Comparison of ENCODE assay signal across 33 cellular contexts in genomic region chr20:33744181-33744580, GRCh38.
"Had no signal": no experiment of that assay in that cellular context is flagged by ENCODE, and none has a peak within 500 bp of the region (broad histone marks: within the 10 kb centered on the region; RNA-seq: fewer than 3 reads in every experiment).

No MANE protein-coding gene starts in this region.

- H3K9me3 Mint-ChIP-seq: activated CD4-positive, alpha-beta memory T cell treated with anti-CD3 and anti-CD28 coated beads, Interleukin-2, amount 10 ng/mL, durations not matched to agents 7 days and 5 days; activated CD4-positive, alpha-beta T cell treated with anti-CD3 and anti-CD28 coated beads, Interleukin-2, amount 10 ng/mL, durations not matched to agents 7 days and 5 days; activated naive CD8-positive, alpha-beta T cell treated with anti-CD3 and anti-CD28 coated beads, Interleukin-2, amount 50 U/mL, for 24 hours; activated T-cell treated with anti-CD3 and anti-CD28 coated beads, Interleukin-2, amount 50 U/mL, for 24 hours; activated T-cell treated with anti-CD3 and anti-CD28 coated beads, Interleukin-2, amount 50 U/mL, for 72 hours; dendritic cell treated with granulocyte-macrophage colony-stimulating factor and Interleukin-4, amounts not matched to agents 40 ng/mL and 50 ng/mL, for 4 days had no signal

- H3K27ac Mint-ChIP-seq: activated CD4-positive, alpha-beta memory T cell treated with anti-CD3 and anti-CD28 coated beads, Interleukin-2, amount 10 ng/mL, durations not matched to agents 7 days and 5 days; activated CD4-positive, alpha-beta T cell treated with anti-CD3 and anti-CD28 coated beads, Interleukin-2, amount 10 ng/mL, durations not matched to agents 7 days and 5 days; activated naive CD8-positive, alpha-beta T cell treated with anti-CD3 and anti-CD28 coated beads for 36 hours; activated naive CD8-positive, alpha-beta T cell treated with anti-CD3 and anti-CD28 coated beads, Interleukin-2, amount 50 U/mL, for 24 hours; activated T-cell treated with anti-CD3 and anti-CD28 coated beads, Interleukin-2, amount 50 U/mL, for 24 hours; activated T-cell treated with anti-CD3 and anti-CD28 coated beads, Interleukin-2, amount 50 U/mL, for 72 hours; dendritic cell treated with granulocyte-macrophage colony-stimulating factor and Interleukin-4, amounts not matched to agents 40 ng/mL and 50 ng/mL, for 4 days; endodermal cell; WTC11 had no signal

- H3K27me3 ChIP-seq: adrenal gland, body of pancreas, cardiac muscle cell, dorsolateral prefrontal cortex had no signal

- H3K27me3 Mint-ChIP-seq: activated CD4-positive, alpha-beta memory T cell treated with anti-CD3 and anti-CD28 coated beads, Interleukin-2, amount 10 ng/mL, durations not matched to agents 7 days and 5 days; activated CD4-positive, alpha-beta T cell treated with anti-CD3 and anti-CD28 coated beads, Interleukin-2, amount 10 ng/mL, durations not matched to agents 7 days and 5 days; activated naive CD8-positive, alpha-beta T cell treated with anti-CD3 and anti-CD28 coated beads for 36 hours; activated naive CD8-positive, alpha-beta T cell treated with anti-CD3 and anti-CD28 coated beads, Interleukin-2, amount 50 U/mL, for 24 hours; activated T-cell treated with anti-CD3 and anti-CD28 coated beads, Interleukin-2, amount 50 U/mL, for 24 hours; dendritic cell treated with granulocyte-macrophage colony-stimulating factor and Interleukin-4, amounts not matched to agents 40 ng/mL and 50 ng/mL, for 4 days had no signal

- ATAC-seq: activated naive CD8-positive, alpha-beta T cell treated with anti-CD3 and anti-CD28 coated beads, Interleukin-2, amount 50 U/mL, for 24 hours; activated T-cell treated with anti-CD3 and anti-CD28 coated beads, Interleukin-2, amount 50 U/mL, for 72 hours; esophagus mucosa; WTC11 had no signal

- H3K36me3 ChIP-seq: adrenal gland, cardiac muscle cell had no signal

- FAIRE-seq: frontal cortex, TTC549 had no signal

- H3K4me1 Mint-ChIP-seq: activated naive CD8-positive, alpha-beta T cell treated with anti-CD3 and anti-CD28 coated beads, Interleukin-2, amount 50 U/mL, for 24 hours; WTC11 had no signal

- H3K4me1 ChIP-seq: adrenal gland had no signal

- H3K4me3 ChIP-seq: adrenal gland, body of pancreas, cardiac muscle cell, coronary artery, dorsolateral prefrontal cortex had no signal

- DNase-seq: activated CD4-positive, alpha-beta memory T cell treated with anti-CD3 and anti-CD28 coated beads, Interleukin-2, amount 10 ng/mL, durations not matched to agents 7 days and 5 days; activated CD4-positive, alpha-beta T cell treated with anti-CD3 and anti-CD28 coated beads for 1 hour; activated CD4-positive, alpha-beta T cell treated with anti-CD3 and anti-CD28 coated beads for 4 hours; activated CD4-positive, alpha-beta T cell treated with anti-CD3 and anti-CD28 coated beads, Interleukin-2, amount 10 ng/mL, durations not matched to agents 7 days and 5 days; activated CD4-positive, alpha-beta T cell treated with anti-CD3 and anti-CD28 coated beads, Interleukin-2, amount 50 U/mL, for 4 hours; activated CD8-positive, alpha-beta memory T cell treated with anti-CD3 and anti-CD28 coated beads, Interleukin-2, amount 50 U/mL, for 48 hours; activated gamma-delta T cell; activated naive CD4-positive, alpha-beta T cell treated with anti-CD3 and anti-CD28 coated beads, Interleukin-2, amount 50 U/mL, for 16 hours; activated naive CD4-positive, alpha-beta T cell treated with Interleukin-2 at 50 U/mL for 16 hours; activated naive CD8-positive, alpha-beta T cell treated with anti-CD3 and anti-CD28 coated beads for 36 hours; activated naive CD8-positive, alpha-beta T cell treated with anti-CD3 and anti-CD28 coated beads, Interleukin-2, amount 50 U/mL, for 24 hours; activated T-cell treated with anti-CD3 and anti-CD28 coated beads for 4 hours; activated T-cell treated with anti-CD3 and anti-CD28 coated beads, Interleukin-2, amount 50 U/mL, for 24 hours; activated T-cell treated with anti-CD3 and anti-CD28 coated beads, Interleukin-2, amount 50 U/mL, for 72 hours; adrenal gland; amygdala; aorta; central memory CD4-positive, alpha-beta T cell; dorsolateral prefrontal cortex; effector memory CD4-positive, alpha-beta T cell; endodermal cell; foreskin fibroblast; head of caudate nucleus; T-helper 2 cell had no signal

- H3K4me3 Mint-ChIP-seq: activated CD4-positive, alpha-beta memory T cell treated with anti-CD3 and anti-CD28 coated beads, Interleukin-2, amount 10 ng/mL, durations not matched to agents 7 days and 5 days; activated CD4-positive, alpha-beta T cell treated with anti-CD3 and anti-CD28 coated beads, Interleukin-2, amount 10 ng/mL, durations not matched to agents 7 days and 5 days; activated naive CD8-positive, alpha-beta T cell treated with anti-CD3 and anti-CD28 coated beads for 36 hours; activated naive CD8-positive, alpha-beta T cell treated with anti-CD3 and anti-CD28 coated beads, Interleukin-2, amount 50 U/mL, for 24 hours; activated T-cell treated with anti-CD3 and anti-CD28 coated beads, Interleukin-2, amount 50 U/mL, for 24 hours; activated T-cell treated with anti-CD3 and anti-CD28 coated beads, Interleukin-2, amount 50 U/mL, for 72 hours; dendritic cell treated with granulocyte-macrophage colony-stimulating factor and Interleukin-4, amounts not matched to agents 40 ng/mL and 50 ng/mL, for 4 days; endodermal cell; WTC11 had no signal

- H3K9me3 ChIP-seq: adrenal gland, body of pancreas had no signal

- H3K27ac ChIP-seq: adrenal gland, cardiac muscle cell, coronary artery, dorsolateral prefrontal cortex, VCaP had no signal
